Comparison of ENCODE assay signal across 8 cellular contexts in genomic region chr1:230868736-230869385, GRCh38. TPM values are rescaled to one million over a fixed set of nuclear protein-coding genes. Genes with fewer than 3 reads are reported as not detected.
DNase-seq lines count a peak whose midpoint lies in the region; ATAC-seq and TF ChIP-seq lines count a peak whose summit lies in the region.

No MANE protein-coding gene starts in this region.

- H3K27me3 ChIP-seq in CD4-positive, alpha-beta memory T cell (ENCODE audit: insufficient read depth, low read length): peaks cover 14% of the 10 kb centered on the region
- no peaks in the 10 kb centered on the region for H3K27me3 ChIP-seq in stomach smooth muscle (ENCODE audit: control insufficient read depth in 1 of 2, insufficient read depth in 2 of 2, low read length in 2 of 2)

- H3K9me3 ChIP-seq in CD4-positive, alpha-beta memory T cell (ENCODE audit: control insufficient read depth in 1 of 2, low read length in 2 of 2): no peaks in the 10 kb centered on the region
- no peaks in the 10 kb centered on the region for H3K9me3 ChIP-seq in stomach smooth muscle (ENCODE audit: control insufficient read depth in 2 of 2, low read length in 2 of 2)

- H3K4me3 ChIP-seq in CD4-positive, alpha-beta memory T cell (ENCODE audit: low read length in 2 of 2): peak overlapping the region in 1 of 2 donors; percentile 35
- H3K4me3 ChIP-seq in cardiac fibroblast (replicated peaks in 1 of 2; ENCODE audit: low read depth in 2 of 2, low read length in 2 of 2) (peak overlapping the region; percentile 74 to 81), stomach smooth muscle (ENCODE audit: low read length in 2 of 2) (peak overlapping the region; percentile 65 to 78)

- no peak for TF ChIP-seq CTCF in cardiac fibroblast (IDR thresholded peaks at IDR 0.05; ENCODE audit: low read depth, low read length)

- peaks cover 17 to 19% of the 10 kb centered on the region in 2 donors for H3K27me3 Mint-ChIP-seq in CD4-positive, alpha-beta memory T cell

- H3K36me3 ChIP-seq in CD4-positive, alpha-beta memory T cell (ENCODE audit: insufficient read depth, low read length): no peaks in the 10 kb centered on the region
- no peaks in the 10 kb centered on the region for H3K36me3 ChIP-seq in stomach smooth muscle (ENCODE audit: control insufficient read depth in 2 of 2, insufficient read depth in 2 of 2, low read length in 2 of 2)

- CTCF ChIA-PET in CD4-positive, alpha-beta memory T cell (lab: Charles Lee; ENCODE audit: partially characterized antibody): no interaction called here

- peak overlapping the region; percentile 44 to 76 for H3K9ac ChIP-seq in stomach smooth muscle (ENCODE audit: low read length in 2 of 2)

- peak in 2 of 5 donors; percentile 5 to 60 for DNase-seq in CD4-positive, alpha-beta memory T cell
- DNase-seq in OCI-M1 (lab: John Stamatoyannopoulos, UW) (peak; percentile 64), cardiac fibroblast (ENCODE audit: low read depth in 2 of 2) (peak; percentile 33 to 49), left kidney (ENCODE audit: low read depth, low spot score) (peak; percentile 91), GM19238 (ENCODE audit: insufficient read length, low spot score) (no peak)

- peak overlapping the region; percentile 79 to 95 (median 84) for H3K4me3 Mint-ChIP-seq in CD4-positive, alpha-beta memory T cell

- peak overlapping the region in 6 of 7 donors; percentile 22 to 81 (median 46) for H3K27ac Mint-ChIP-seq in CD4-positive, alpha-beta memory T cell

- POLR2A ChIA-PET in CD4-positive, alpha-beta memory T cell (lab: Charles Lee; ENCODE audit: partially characterized antibody): no interaction called here

- peaks cover 7 to 18% (median 11%) of the 10 kb centered on the region in 4 donors for H3K4me1 Mint-ChIP-seq in CD4-positive, alpha-beta memory T cell

- H3K36me3 Mint-ChIP-seq in CD4-positive, alpha-beta memory T cell: peaks cover 0 to 2% of the 10 kb centered on the region in 2 donors

- H3K4me1 ChIP-seq in CD4-positive, alpha-beta memory T cell (ENCODE audit: insufficient read depth, low read length): peaks cover 15% of the 10 kb centered on the region
- H3K4me1 ChIP-seq in stomach smooth muscle (ENCODE audit: control insufficient read depth, insufficient read depth, low read length): peaks cover 38% of the 10 kb centered on the region

- intact Hi-C loops in CD4-positive, alpha-beta memory T cell (cut with micrococcal nuclease): loop anchor here (1.0 to 5.0 kb wide), 2 partner anchors 227 to 468 kb away; partner anchors contain the start of genes COG2, EXOC8 and SPRTN

- ATAC-seq in GM19035 (IDR thresholded peaks at IDR 0.05; ENCODE audit: unreplicated experiment): peak; percentile 39
- ATAC-seq in HG03175 (IDR thresholded peaks at IDR 0.05; ENCODE audit: unreplicated experiment): peak; percentile 35

- H3K9me3 Mint-ChIP-seq in CD4-positive, alpha-beta memory T cell: no peaks in the 10 kb centered on the region

- H3K27ac ChIP-seq in CD4-positive, alpha-beta memory T cell (ENCODE audit: low read depth, low read length): no peak overlapping the region
- peak overlapping the region; percentile 76 for H3K27ac ChIP-seq in stomach smooth muscle (ENCODE audit: low read length)

RNA-seq across cellular contexts. Expression of gene C1orf198, which starts 0.5 kb away (rescaled TPM):
- total RNA-seq in CD4-positive, alpha-beta memory T cell: 1 to 10 TPM; 4.2 to 4.4 TPM
- polyA plus RNA-seq in CD4-positive, alpha-beta memory T cell: 1 to 10 TPM; 4.8 to 5.0 TPM
